In the genomic region with DNA sequence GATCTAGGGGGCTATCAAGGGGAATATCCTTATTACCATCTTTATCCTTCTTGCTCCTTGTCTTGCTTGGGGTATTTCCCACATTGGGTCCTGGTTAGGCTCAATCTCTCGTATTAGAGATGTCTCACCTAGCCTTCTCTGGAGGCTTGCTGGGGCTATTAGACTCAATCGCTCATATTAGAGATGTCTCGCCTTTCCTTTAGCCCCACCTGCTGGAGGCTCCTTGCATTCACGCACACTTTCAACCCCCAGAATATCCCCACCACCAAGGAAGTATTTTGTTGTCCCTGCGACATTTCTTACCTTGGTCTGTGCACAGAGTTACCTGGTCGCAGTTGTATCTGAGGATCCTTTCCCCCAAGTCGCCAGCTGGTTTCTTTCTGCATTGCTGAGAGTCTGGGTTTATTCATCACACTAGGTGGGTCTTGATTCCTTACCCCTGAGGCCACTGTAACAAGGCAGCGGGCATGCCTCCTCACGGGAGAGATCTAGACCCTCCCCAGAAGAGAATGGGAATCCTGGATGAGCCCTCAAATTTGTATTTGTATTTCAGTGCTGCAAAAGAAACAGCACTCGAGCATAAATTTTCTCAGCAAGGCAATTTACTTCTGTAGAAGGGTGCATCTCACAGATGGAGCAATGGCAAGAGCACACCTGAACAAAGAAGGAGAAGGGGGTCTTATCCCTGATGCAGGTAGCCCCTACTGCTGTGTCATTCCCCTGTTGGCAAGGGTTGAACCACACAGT, we compare ENCODE assay signal across 1 cellular context.
TF ChIP-seq lines count a peak whose summit lies in the region.

No MANE protein-coding gene starts in this region.

TF ChIP-seq in K562, 482 proteins besides CTCF, POLR2A, EP300 and RAD21:
- TF ChIP-seq XRCC3 (IDR thresholded peaks at IDR 0.05) (no peak), ZNF280A (IDR thresholded peaks at IDR 0.05; ENCODE audit: low read depth, partially characterized antibody) (peak; percentile 71), SMC3 (conservative IDR thresholded peaks at IDR 0.05; ENCODE audit: insufficient read depth, low read depth, low read length) (peak; percentile 25; the same call in 1 of the 2 replicates), ZNF778 (CRISPR knock-in tag; IDR thresholded peaks at IDR 0.05) (no peak), DACH1 (IDR thresholded peaks at IDR 0.05; ENCODE audit: partially characterized antibody) (peak; percentile 39), TRIM28 (IDR thresholded peaks at IDR 0.05) (peak; percentile 37; the same call in 1 of the 2 replicates), CBX3 (IDR thresholded peaks at IDR 0.05; ENCODE audit: borderline replicate concordance in 1 of 2, low read length in 2 of 2) (peak in 1 of 2 experiments; percentile 83; a peak in 1 of 3 replicates)
